In the genomic region with DNA sequence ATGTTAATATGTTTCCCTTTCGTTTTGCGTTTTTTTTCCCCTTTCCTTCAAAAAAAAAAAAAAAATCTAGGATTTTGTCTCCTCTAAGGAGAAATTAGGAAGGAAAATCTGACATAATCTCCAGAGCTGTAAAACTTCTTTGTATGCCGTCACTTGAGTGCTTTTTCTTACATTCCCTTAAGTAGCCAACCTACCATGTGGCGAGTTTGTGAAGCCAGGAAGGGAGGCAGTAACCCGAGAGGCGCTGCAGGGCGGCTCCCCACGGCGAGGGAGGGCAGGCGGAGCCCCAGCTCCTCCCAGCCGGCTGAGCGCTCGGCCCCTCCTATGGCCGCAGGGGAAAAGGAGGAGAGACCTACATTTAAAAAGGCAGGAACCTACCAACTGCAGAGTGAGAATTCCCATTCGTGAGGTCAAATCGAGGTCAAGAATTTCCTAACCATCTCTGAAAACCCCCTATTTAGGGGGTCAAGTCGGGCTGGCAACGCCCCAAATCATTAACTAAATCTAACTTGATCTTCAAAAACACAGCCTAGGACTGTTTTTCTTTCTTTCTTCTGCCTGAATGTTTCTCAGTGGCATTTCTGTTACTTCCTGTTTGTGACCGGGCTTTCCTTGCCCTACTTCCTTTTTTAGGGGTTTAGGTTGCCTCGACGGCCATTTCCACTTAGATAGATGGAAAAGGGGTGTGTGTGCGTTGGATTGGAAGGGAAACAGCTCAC, we compare ENCODE assay signal across 8 cellular contexts.
DNase-seq lines count a peak whose midpoint lies in the region; ATAC-seq lines count a peak whose summit lies in the region.

No MANE protein-coding gene starts in this region.

- DNase-seq in NCI-H146 (lab: John Stamatoyannopoulos, UW), result peak; percentile 76
- DNase-seq in T-helper 2 cell, result peak; percentile 31 to 91 (median 51)
- peak; percentile 97 for DNase-seq in astrocyte of the hippocampus (ENCODE audit: low read depth, low spot score)
- DNase-seq in hepatic stellate cell (ENCODE audit: low spot score), result peak; percentile 91
- peak; percentile 98 for DNase-seq in renal cortical epithelial cell (ENCODE audit: low read depth)
- DNase-seq in NCI-H1694 treated with DMSO at 0.1 percent for 48 hours (lab: John Stamatoyannopoulos, UW), result no peak

- ATAC-seq in GM18499 (IDR thresholded peaks at IDR 0.05; ENCODE audit: insufficient read depth, unreplicated experiment) (peak; percentile 64), HG02884 (IDR thresholded peaks at IDR 0.05; ENCODE audit: unreplicated experiment) (peak; percentile 87)
